In the genomic region with DNA sequence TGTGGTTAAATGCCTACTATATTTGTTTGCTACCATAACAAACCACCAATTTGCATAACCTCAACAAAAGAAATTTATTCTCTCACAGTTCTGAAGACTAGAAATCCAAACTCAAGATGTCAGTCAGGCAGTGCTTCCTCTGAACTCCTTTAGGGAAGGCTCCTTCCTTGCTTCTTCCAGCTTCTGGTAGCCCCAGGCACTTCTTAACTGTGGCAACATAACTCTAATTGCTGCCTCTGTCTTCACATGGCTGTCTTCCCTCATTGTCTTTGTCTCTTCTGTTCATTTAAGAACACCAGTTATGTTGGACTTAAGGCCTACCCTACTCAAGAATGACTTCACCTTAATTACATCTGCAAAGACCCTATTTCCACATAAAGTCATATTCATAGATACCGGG, we compare ENCODE assay signal across 16 cellular contexts.
DNase-seq lines count a peak whose midpoint lies in the region; ATAC-seq and TF ChIP-seq lines count a peak whose summit lies in the region.
"Had no signal": no experiment of that assay in that cellular context is flagged by ENCODE, and none has a peak within 500 bp of the region (broad histone marks: within the 10 kb centered on the region; RNA-seq: fewer than 3 reads in every experiment).

No MANE protein-coding gene starts in this region.

- H3K9me3 ChIP-seq in A673 (ENCODE audit: low read depth, low read length, poor library complexity, severe bottlenecking): no peaks in the 10 kb centered on the region
- no peaks in the 10 kb centered on the region for H3K9me3 ChIP-seq in SK-N-MC (ENCODE audit: low read depth, low read length)
- H3K9me3 ChIP-seq: Caco-2 had no signal

- POLR2A ChIA-PET in A673 (lab: Charles Lee; ENCODE audit: low non-redundant PET): no interaction called here

- peak; percentile 39 for DNase-seq in A673 (ENCODE audit: low spot score)
- peak; percentile 66 for DNase-seq in SK-N-MC (ENCODE audit: low read depth, low spot score)
- no peak for DNase-seq in activated effector memory CD4-positive, alpha-beta T cell treated with Interleukin-2 at 50 U/mL for 16 hours
- no peak for DNase-seq in T-helper 2 cell treated with Interferon-gamma antibody and Interleukin-4, amounts not matched to agents 5 μg/mL and 100 μg/mL, for 36 hours (ENCODE audit: low spot score)
- DNase-seq in NK-92 treated with Interleukin-12 subunit alpha and Interleukin-12 subunit beta, amount 100 ng/mL, for 24 hours (lab: John Stamatoyannopoulos, UW): no peak
- DNase-seq: Caco-2, NCI-H1048, NCI-H1694, NCI-H82, SIG-M5 had no signal

- no peaks in the 10 kb centered on the region for H3K36me3 ChIP-seq in A673 (ENCODE audit: insufficient read depth, low read length, poor library complexity, severe bottlenecking)
- no peaks in the 10 kb centered on the region for H3K36me3 ChIP-seq in SK-N-MC (ENCODE audit: insufficient read depth, low read length)

- H3K27me3 Mint-ChIP-seq in T-helper 2 cell treated with Interferon-gamma antibody and Interleukin-4, amounts not matched to agents 5 μg/mL and 100 μg/mL, for 36 hours (ENCODE audit: low read depth): no peaks in the 10 kb centered on the region
- H3K27me3 Mint-ChIP-seq: IgD-negative memory B cell had no signal

- intact Hi-C loops in A673 (cut with micrococcal nuclease; ENCODE audit: unreplicated experiment): no loop called here

- H3K4me1 Mint-ChIP-seq in T-helper 2 cell treated with Interferon-gamma antibody and Interleukin-4, amounts not matched to agents 5 μg/mL and 100 μg/mL, for 36 hours (ENCODE audit: low read depth): no peaks in the 10 kb centered on the region
- H3K4me1 Mint-ChIP-seq: CD14-positive monocyte had no signal

- peaks cover 13% of the 10 kb centered on the region for H3K4me1 ChIP-seq in A673 (ENCODE audit: insufficient read depth, low read length, poor library complexity, severe bottlenecking)
- H3K4me1 ChIP-seq: Caco-2 had no signal

- H3K36me3 Mint-ChIP-seq in T-helper 2 cell treated with Interferon-gamma antibody and Interleukin-4, amounts not matched to agents 5 μg/mL and 100 μg/mL, for 36 hours (ENCODE audit: low read depth): no peaks in the 10 kb centered on the region
- H3K36me3 Mint-ChIP-seq: CD14-positive monocyte, IgD-negative memory B cell had no signal

- ATAC-seq in GM18858 (IDR thresholded peaks at IDR 0.05; ENCODE audit: unreplicated experiment) (peak; percentile 29), HG02798 (IDR thresholded peaks at IDR 0.05; ENCODE audit: poor library complexity, unreplicated experiment) (peak; percentile 29), HG03521 (IDR thresholded peaks at IDR 0.05; ENCODE audit: unreplicated experiment) (no peak)
- ATAC-seq: GM12878 had no signal

- CTCF ChIA-PET in A673 (lab: Charles Lee): no interaction called here

- H3K27ac Mint-ChIP-seq in T-helper 2 cell treated with Interferon-gamma antibody and Interleukin-4, amounts not matched to agents 5 μg/mL and 100 μg/mL, for 36 hours: no peak overlapping the region
- H3K27ac Mint-ChIP-seq: CD14-positive monocyte, IgD-negative memory B cell had no signal

- H3K27me3 ChIP-seq in A673 (replicated peaks; ENCODE audit: insufficient read depth, low read depth, low read length, poor library complexity): no peaks in the 10 kb centered on the region

- H3K4me3 ChIP-seq in A673 (ENCODE audit: low read depth, low read length, poor library complexity, severe bottlenecking) (no peak overlapping the region), SK-N-MC (peak overlapping the region; percentile 0; the same call in 1 of the 2 replicates)
- H3K4me3 ChIP-seq: GM12878 had no signal

- no peaks in the 10 kb centered on the region for H3K9me3 Mint-ChIP-seq in T-helper 2 cell treated with Interferon-gamma antibody and Interleukin-4, amounts not matched to agents 5 μg/mL and 100 μg/mL, for 36 hours
- H3K9me3 Mint-ChIP-seq: IgD-negative memory B cell had no signal

- no TSS peak for BruUV-seq in A673 (replicated peaks; lab: Mats Ljungman, UMichigan)

- H3K4me3 Mint-ChIP-seq in T-helper 2 cell treated with Interferon-gamma antibody and Interleukin-4, amounts not matched to agents 5 μg/mL and 100 μg/mL, for 36 hours: no peak overlapping the region
- H3K4me3 Mint-ChIP-seq: CD14-positive monocyte, IgD-negative memory B cell had no signal

- no peak for TF ChIP-seq CTCF in A673 (conservative IDR thresholded peaks at IDR 0.05; ENCODE audit: low read depth, low read length)

- no peak overlapping the region for H3K9ac ChIP-seq in SK-N-MC (ENCODE audit: insufficient read length)

- H3K27ac ChIP-seq in A673 (ENCODE audit: low read depth, low read length, poor library complexity, severe bottlenecking) (no peak overlapping the region), SK-N-MC (peak overlapping the region; percentile 73)

Comparison
In these comparisons a context has a peak if more than half of its experiments do, and no peak if none do; other contexts are left out.
1. DNase-seq: peak in A673 (single experiment) and SK-N-MC (single experiment); none in activated effector memory CD4-positive, alpha-beta T cell treated with Interleukin-2 at 50 U/mL for 16 hours (single experiment), T-helper 2 cell treated with Interferon-gamma antibody and Interleukin-4, amounts not matched to agents 5 μg/mL and 100 μg/mL, for 36 hours (single experiment) and NK-92 treated with Interleukin-12 subunit alpha and Interleukin-12 subunit beta, amount 100 ng/mL, for 24 hours (single experiment).